8 cellular contexts compared by ENCODE assay signal in genomic region chr17:50865060-50865867, GRCh38. TPM values are rescaled to one million over a fixed set of nuclear protein-coding genes. Genes with fewer than 3 reads are reported as not detected.
DNase-seq lines count a peak whose midpoint lies in the region; ATAC-seq and TF ChIP-seq lines count a peak whose summit lies in the region.

No MANE protein-coding gene starts in this region.

- no peaks in the 10 kb centered on the region for H3K9me3 Mint-ChIP-seq in stimulated activated memory B cell treated with anti-CD40 and anti-IgM and Interleukin-4, amounts not matched to agents 10 μg/mL and 1 μg/mL and 100 μg/mL, for 72 hours

- peak; percentile 4 for TF ChIP-seq CTCF in epithelial cell of esophagus (IDR thresholded peaks at IDR 0.05; ENCODE audit: insufficient read depth, low read depth, low read length, missing control alignments)

- DNase-seq in SIG-M5 treated with dmso at 0.1 percent for 504 hours (lab: John Stamatoyannopoulos, UW; ENCODE audit: unreplicated experiment): peak; percentile 76
- DNase-seq in SIG-M5 (lab: John Stamatoyannopoulos, UW): no peak
- peak; percentile 63 for DNase-seq in NCI-H748 (lab: John Stamatoyannopoulos, UW; ENCODE audit: unreplicated experiment)
- peak; percentile 78 for DNase-seq in activated CD8-positive, alpha-beta memory T cell treated with anti-CD3 and anti-CD28 coated beads for 24 hours
- DNase-seq in epithelial cell of esophagus (ENCODE audit: low read depth): peak; percentile 50

- no peaks in the 10 kb centered on the region for H3K9me3 ChIP-seq in mononuclear cell (ENCODE audit: low read depth, low read length)

- H3K27me3 ChIP-seq in mononuclear cell (ENCODE audit: insufficient read depth, low read length): no peaks in the 10 kb centered on the region

- peaks cover 11% of the 10 kb centered on the region for H3K36me3 Mint-ChIP-seq in stimulated activated memory B cell treated with anti-CD40 and anti-IgM and Interleukin-4, amounts not matched to agents 10 μg/mL and 1 μg/mL and 100 μg/mL, for 72 hours

- H3K4me1 Mint-ChIP-seq in stimulated activated memory B cell treated with anti-CD40 and anti-IgM and Interleukin-4, amounts not matched to agents 10 μg/mL and 1 μg/mL and 100 μg/mL, for 72 hours: peaks cover 40% of the 10 kb centered on the region

- H3K4me3 ChIP-seq in epithelial cell of esophagus (ENCODE audit: low read length) (peak overlapping the region; percentile 98), mononuclear cell (ENCODE audit: low read length) (peak overlapping the region; percentile 80)

- ATAC-seq in HG03066 (IDR thresholded peaks at IDR 0.05; ENCODE audit: low read depth, unreplicated experiment): peak; percentile 12
- peak; percentile 20 for ATAC-seq in stimulated activated memory B cell treated with anti-CD40 and anti-IgM and Interleukin-4, amounts not matched to agents 10 μg/mL and 1 μg/mL and 100 μg/mL, for 72 hours

- H3K4me3 Mint-ChIP-seq in stimulated activated memory B cell treated with anti-CD40 and anti-IgM and Interleukin-4, amounts not matched to agents 10 μg/mL and 1 μg/mL and 100 μg/mL, for 72 hours: peak overlapping the region; percentile 97

- peak overlapping the region; percentile 97 for H3K27ac Mint-ChIP-seq in stimulated activated memory B cell treated with anti-CD40 and anti-IgM and Interleukin-4, amounts not matched to agents 10 μg/mL and 1 μg/mL and 100 μg/mL, for 72 hours

- H3K4me1 ChIP-seq in mononuclear cell (ENCODE audit: insufficient read depth, low read length): peaks cover 28% of the 10 kb centered on the region

- no peaks in the 10 kb centered on the region for H3K27me3 Mint-ChIP-seq in stimulated activated memory B cell treated with anti-CD40 and anti-IgM and Interleukin-4, amounts not matched to agents 10 μg/mL and 1 μg/mL and 100 μg/mL, for 72 hours

RNA-seq across cellular contexts. Expression of gene TOB1, which starts 0.9 kb away (rescaled TPM):
- total RNA-seq in mononuclear cell: 86.2 TPM

RNA-seq across cellular contexts. Expression of gene WFIKKN2, which starts 29.9 kb away (rescaled TPM):
- total RNA-seq in mononuclear cell: not detected
